ENCODE assay signal across 9 cellular contexts in genomic region chr9:69027355-69028097, GRCh38. TPM values are rescaled to one million over a fixed set of nuclear protein-coding genes. Genes with fewer than 3 reads are reported as not detected.
A peak's percentile ranks its signal among the peaks of the same experiment; 100 is the strongest.
DNase-seq lines count a peak whose midpoint lies in the region; ATAC-seq and TF ChIP-seq lines count a peak whose summit lies in the region.
"Had no signal": no experiment of that assay in that cellular context is flagged by ENCODE, and none has a peak within 500 bp of the region (broad histone marks: within the 10 kb centered on the region; RNA-seq: fewer than 3 reads in every experiment).

No MANE protein-coding gene starts in this region.

- peaks cover 5% of the 10 kb centered on the region for H3K9me3 ChIP-seq in CD4-positive, alpha-beta T cell (ENCODE audit: control insufficient read depth, low read length)
- no peaks in the 10 kb centered on the region for H3K9me3 ChIP-seq in neutrophil

- H3K4me3 Mint-ChIP-seq in CD4-positive, alpha-beta T cell: peak overlapping the region; percentile 68

- H3K27me3 Mint-ChIP-seq in CD4-positive, alpha-beta T cell: no peaks in the 10 kb centered on the region

- peak; percentile 70 for ATAC-seq in CD4-positive, alpha-beta T cell (ENCODE audit: poor library complexity)
- peak; percentile 58 for ATAC-seq in GM18858 (IDR thresholded peaks at IDR 0.05; ENCODE audit: unreplicated experiment)
- ATAC-seq in HG03066 (IDR thresholded peaks at IDR 0.05; ENCODE audit: low read depth, unreplicated experiment): peak; percentile 74
- ATAC-seq in HG03457 (IDR thresholded peaks at IDR 0.05; ENCODE audit: unreplicated experiment): no peak

- DNase-seq in CD4-positive, alpha-beta T cell: peak in 4 of 10 experiments; percentile 9 to 27 (median 22)
- DNase-seq in NCI-H2107 treated with DMSO at 0.1 percent for 48 hours (lab: John Stamatoyannopoulos, UW; ENCODE audit: unreplicated experiment): peak; percentile 61
- DNase-seq in activated CD4-positive, alpha-beta T cell treated with anti-CD3 and anti-CD28 coated beads for 4 hours: peak; percentile 36 to 39
- DNase-seq in fibroblast of mammary gland (ENCODE audit: low read depth): peak; percentile 54

- H3K4me3 ChIP-seq in fibroblast of mammary gland (ENCODE audit: control insufficient read depth, low read depth, low read length) (no peak overlapping the region), neutrophil (ENCODE audit: low read depth in 1 of 2, low read length in 1 of 2) (no peak overlapping the region)

- peak; percentile 79 for TF ChIP-seq CTCF in CD4-positive, alpha-beta T cell (IDR thresholded peaks at IDR 0.05)
- peak; percentile 77 for TF ChIP-seq CTCF in fibroblast of mammary gland (conservative IDR thresholded peaks at IDR 0.05; ENCODE audit: control insufficient read depth, insufficient read depth, low read depth, low read length)
- TF ChIP-seq CTCF in neutrophil (IDR thresholded peaks at IDR 0.05): peak; percentile 36

- H3K27ac ChIP-seq in CD4-positive, alpha-beta T cell (ENCODE audit: low read depth, low read length): no peak overlapping the region
- H3K27ac ChIP-seq in neutrophil: no peak overlapping the region

- intact Hi-C loops in CD4-positive, alpha-beta T cell (cut with DNase I, micrococcal nuclease): loop anchor here (1.0 to 10.0 kb wide), 4 partner anchors 8 to 443 kb away; partner anchors contain the start of gene FXN (in 1 of the 2)

- CTCF ChIA-PET in CD4-positive, alpha-beta T cell (lab: Charles Lee): no interaction called here

- POLR2A ChIA-PET in CD4-positive, alpha-beta T cell (lab: Charles Lee): interaction anchor here (1.2 to 1.6 kb wide), 3 partner anchors 8 to 247 kb away, joined by 3 to 14 read pairs (median 4); a partner anchor contains a TSS

- peaks cover 5% of the 10 kb centered on the region for H3K9me3 Mint-ChIP-seq in CD4-positive, alpha-beta T cell

- H3K4me1 ChIP-seq in neutrophil (ENCODE audit: control insufficient read depth in 1 of 2, insufficient read depth in 1 of 2, low read depth in 1 of 2, low read length in 1 of 2): peaks cover 41 to 48% of the 10 kb centered on the region in 2 experiments

- no peaks in the 10 kb centered on the region for H3K36me3 Mint-ChIP-seq in CD4-positive, alpha-beta T cell (ENCODE audit: low read depth)

- H3K27me3 ChIP-seq in CD4-positive, alpha-beta T cell (ENCODE audit: control insufficient read depth, insufficient read depth, low read length): no peaks in the 10 kb centered on the region
- H3K27me3 ChIP-seq in neutrophil: no peaks in the 10 kb centered on the region

- peaks cover 55% of the 10 kb centered on the region for H3K4me1 Mint-ChIP-seq in CD4-positive, alpha-beta T cell (ENCODE audit: low read depth)

- peak overlapping the region; percentile 63 for H3K27ac Mint-ChIP-seq in CD4-positive, alpha-beta T cell

- no peaks in the 10 kb centered on the region for H3K36me3 ChIP-seq in neutrophil

RNA-seq across cellular contexts. Expression of gene FXN, which starts 8.0 kb away (rescaled TPM):
- 10 to 100 TPM; 12.2 to 12.9 TPM for total RNA-seq in CD4-positive, alpha-beta T cell

RNA-seq across cellular contexts. Expression of gene PRKACG, which starts 13.6 kb away (rescaled TPM):
- total RNA-seq in CD4-positive, alpha-beta T cell: not detected
- total RNA-seq: T-helper 1 cell treated with Interleukin-12 subunit alpha and Interleukin-12 subunit beta and Interleukin-4 antibody, amounts not matched to agents 30 ng/mL and 1 ng/mL, for 36 hours had no signal
